Comparison of ENCODE assay signal across 1 cellular context in the genomic region with DNA sequence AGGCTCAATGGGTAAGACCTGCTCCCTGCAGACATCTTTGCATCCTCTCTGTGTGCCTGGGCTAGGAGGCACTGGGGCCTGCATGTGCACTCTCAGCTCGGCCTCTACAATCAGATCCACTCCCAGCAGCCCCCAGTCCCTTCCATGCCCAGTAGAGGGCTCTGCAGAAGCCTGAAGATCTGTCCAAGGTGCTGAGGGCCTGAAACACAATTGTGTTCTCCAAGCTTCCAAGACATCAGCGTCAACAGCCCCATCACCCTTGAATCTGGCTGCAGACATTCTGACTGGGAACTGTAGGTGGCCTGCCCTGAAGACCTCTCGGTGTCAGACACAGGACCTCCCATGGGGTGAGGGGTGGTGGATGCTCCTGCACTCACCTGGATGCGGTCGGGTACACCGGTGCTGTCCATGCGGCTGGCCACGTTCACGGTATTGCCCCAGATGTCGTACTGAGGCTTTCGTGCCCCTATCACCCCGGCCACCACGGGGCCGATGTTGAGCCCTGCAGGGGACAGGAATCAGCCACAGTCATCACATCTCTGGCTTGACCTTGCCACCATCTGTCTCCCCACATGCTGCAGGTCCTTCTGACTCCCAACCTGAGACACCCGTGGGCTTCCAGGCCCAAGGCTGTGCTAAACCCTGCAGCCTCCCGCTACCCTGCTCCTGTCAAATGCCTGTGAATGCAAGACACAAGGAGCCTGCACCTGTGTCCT.
TF ChIP-seq lines count a peak whose summit lies in the region.

No MANE protein-coding gene starts in this region.

TF ChIP-seq in HepG2, 621 proteins besides CTCF, POLR2A, EP300 and RAD21 (continued from another document and continues in another):
- TF ChIP-seq, protein P1, sequence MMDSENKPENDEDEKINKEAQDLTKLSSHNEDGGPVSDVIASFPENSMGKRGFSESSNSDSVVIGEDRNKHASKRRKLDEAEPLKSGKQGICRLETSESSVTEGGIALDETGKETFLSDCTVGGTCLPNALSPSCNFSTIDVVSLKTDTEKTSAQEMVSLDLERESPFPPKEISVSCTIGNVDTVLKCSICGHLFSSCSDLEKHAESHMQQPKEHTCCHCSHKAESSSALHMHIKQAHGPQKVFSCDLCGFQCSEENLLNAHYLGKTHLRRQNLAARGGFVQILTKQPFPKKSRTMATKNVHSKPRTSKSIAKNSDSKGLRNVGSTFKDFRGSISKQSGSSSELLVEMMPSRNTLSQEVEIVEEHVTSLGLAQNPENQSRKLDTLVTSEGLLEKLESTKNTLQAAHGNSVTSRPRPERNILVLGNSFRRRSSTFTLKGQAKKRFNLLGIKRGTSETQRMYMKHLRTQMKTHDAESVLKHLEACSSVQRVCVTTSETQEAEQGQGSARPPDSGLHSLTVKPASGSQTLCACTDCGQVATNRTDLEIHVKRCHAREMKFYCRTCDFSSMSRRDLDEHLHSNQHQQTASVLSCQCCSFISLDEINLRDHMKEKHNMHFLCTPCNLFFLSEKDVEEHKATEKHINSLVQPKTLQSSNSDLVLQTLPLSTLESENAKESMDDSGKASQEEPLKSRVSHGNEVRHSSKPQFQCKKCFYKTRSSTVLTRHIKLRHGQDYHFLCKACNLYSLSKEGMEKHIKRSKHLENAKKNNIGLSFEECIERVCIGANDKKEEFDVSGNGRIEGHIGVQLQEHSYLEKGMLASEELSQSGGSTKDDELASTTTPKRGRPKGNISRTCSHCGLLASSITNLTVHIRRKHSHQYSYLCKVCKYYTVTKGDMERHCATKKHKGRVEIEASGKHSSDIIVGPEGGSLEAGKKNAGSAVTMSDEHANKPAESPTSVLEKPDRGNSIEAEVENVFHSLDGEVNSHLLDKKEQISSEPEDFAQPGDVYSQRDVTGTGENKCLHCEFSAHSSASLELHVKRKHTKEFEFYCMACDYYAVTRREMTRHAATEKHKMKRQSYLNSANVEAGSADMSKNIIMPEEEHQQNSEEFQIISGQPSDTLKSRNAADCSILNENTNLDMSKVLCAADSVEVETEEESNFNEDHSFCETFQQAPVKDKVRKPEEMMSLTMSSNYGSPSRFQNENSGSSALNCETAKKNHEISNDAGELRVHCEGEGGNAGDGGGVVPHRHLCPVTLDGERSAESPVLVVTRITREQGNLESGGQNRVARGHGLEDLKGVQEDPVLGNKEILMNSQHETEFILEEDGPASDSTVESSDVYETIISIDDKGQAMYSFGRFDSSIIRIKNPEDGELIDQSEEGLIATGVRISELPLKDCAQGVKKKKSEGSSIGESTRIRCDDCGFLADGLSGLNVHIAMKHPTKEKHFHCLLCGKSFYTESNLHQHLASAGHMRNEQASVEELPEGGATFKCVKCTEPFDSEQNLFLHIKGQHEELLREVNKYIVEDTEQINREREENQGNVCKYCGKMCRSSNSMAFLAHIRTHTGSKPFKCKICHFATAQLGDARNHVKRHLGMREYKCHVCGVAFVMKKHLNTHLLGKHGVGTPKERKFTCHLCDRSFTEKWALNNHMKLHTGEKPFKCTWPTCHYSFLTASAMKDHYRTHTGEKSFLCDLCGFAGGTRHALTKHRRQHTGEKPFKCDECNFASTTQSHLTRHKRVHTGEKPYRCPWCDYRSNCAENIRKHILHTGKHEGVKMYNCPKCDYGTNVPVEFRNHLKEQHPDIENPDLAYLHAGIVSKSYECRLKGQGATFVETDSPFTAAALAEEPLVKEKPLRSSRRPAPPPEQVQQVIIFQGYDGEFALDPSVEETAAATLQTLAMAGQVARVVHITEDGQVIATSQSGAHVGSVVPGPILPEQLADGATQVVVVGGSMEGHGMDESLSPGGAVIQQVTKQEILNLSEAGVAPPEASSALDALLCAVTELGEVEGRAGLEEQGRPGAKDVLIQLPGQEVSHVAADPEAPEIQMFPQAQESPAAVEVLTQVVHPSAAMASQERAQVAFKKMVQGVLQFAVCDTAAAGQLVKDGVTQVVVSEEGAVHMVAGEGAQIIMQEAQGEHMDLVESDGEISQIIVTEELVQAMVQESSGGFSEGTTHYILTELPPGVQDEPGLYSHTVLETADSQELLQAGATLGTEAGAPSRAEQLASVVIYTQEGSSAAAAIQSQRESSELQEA (CRISPR knock-in tag; IDR thresholded peaks at IDR 0.05; ENCODE audit: not compliant biosample characterization) = no peak
- no peak for TF ChIP-seq KAT7 (CRISPR knock-in tag; IDR thresholded peaks at IDR 0.05; ENCODE audit: borderline replicate concordance)
- peak; percentile 35; the same call in 1 of the 2 replicates for TF ChIP-seq ETV5 (CRISPR knock-in tag; IDR thresholded peaks at IDR 0.05; ENCODE audit: borderline replicate concordance)
- no peak for TF ChIP-seq SRSF4 (IDR thresholded peaks at IDR 0.05; ENCODE audit: low read depth, low read length, poor library complexity, severe bottlenecking)
- no peak for TF ChIP-seq CHD4 (IDR thresholded peaks at IDR 0.05; ENCODE audit: borderline replicate concordance, low read length)
- TF ChIP-seq RFXANK (CRISPR knock-in tag; IDR thresholded peaks at IDR 0.05) = peak; percentile 83; the same call in 1 of the 2 replicates
- no peak for TF ChIP-seq PHB2 (IDR thresholded peaks at IDR 0.05; ENCODE audit: partially characterized antibody)
- TF ChIP-seq, protein P2, sequence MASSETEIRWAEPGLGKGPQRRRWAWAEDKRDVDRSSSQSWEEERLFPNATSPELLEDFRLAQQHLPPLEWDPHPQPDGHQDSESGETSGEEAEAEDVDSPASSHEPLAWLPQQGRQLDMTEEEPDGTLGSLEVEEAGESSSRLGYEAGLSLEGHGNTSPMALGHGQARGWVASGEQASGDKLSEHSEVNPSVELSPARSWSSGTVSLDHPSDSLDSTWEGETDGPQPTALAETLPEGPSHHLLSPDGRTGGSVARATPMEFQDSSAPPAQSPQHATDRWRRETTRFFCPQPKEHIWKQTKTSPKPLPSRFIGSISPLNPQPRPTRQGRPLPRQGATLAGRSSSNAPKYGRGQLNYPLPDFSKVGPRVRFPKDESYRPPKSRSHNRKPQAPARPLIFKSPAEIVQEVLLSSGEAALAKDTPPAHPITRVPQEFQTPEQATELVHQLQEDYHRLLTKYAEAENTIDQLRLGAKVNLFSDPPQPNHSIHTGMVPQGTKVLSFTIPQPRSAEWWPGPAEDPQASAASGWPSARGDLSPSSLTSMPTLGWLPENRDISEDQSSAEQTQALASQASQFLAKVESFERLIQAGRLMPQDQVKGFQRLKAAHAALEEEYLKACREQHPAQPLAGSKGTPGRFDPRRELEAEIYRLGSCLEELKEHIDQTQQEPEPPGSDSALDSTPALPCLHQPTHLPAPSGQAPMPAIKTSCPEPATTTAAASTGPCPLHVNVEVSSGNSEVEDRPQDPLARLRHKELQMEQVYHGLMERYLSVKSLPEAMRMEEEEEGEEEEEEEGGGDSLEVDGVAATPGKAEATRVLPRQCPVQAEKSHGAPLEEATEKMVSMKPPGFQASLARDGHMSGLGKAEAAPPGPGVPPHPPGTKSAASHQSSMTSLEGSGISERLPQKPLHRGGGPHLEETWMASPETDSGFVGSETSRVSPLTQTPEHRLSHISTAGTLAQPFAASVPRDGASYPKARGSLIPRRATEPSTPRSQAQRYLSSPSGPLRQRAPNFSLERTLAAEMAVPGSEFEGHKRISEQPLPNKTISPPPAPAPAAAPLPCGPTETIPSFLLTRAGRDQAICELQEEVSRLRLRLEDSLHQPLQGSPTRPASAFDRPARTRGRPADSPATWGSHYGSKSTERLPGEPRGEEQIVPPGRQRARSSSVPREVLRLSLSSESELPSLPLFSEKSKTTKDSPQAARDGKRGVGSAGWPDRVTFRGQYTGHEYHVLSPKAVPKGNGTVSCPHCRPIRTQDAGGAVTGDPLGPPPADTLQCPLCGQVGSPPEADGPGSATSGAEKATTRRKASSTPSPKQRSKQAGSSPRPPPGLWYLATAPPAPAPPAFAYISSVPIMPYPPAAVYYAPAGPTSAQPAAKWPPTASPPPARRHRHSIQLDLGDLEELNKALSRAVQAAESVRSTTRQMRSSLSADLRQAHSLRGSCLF (CRISPR knock-in tag; IDR thresholded peaks at IDR 0.05; ENCODE audit: borderline replicate concordance) = peak; percentile 95
- no peak for TF ChIP-seq SETDB1 (CRISPR knock-in tag; IDR thresholded peaks at IDR 0.05; ENCODE audit: borderline replicate concordance)
- TF ChIP-seq, protein P3, sequence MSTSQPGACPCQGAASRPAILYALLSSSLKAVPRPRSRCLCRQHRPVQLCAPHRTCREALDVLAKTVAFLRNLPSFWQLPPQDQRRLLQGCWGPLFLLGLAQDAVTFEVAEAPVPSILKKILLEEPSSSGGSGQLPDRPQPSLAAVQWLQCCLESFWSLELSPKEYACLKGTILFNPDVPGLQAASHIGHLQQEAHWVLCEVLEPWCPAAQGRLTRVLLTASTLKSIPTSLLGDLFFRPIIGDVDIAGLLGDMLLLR (CRISPR knock-in tag; IDR thresholded peaks at IDR 0.05) = 0 out of 2 replicates have a peak, but pooled peaks have one; percentile 57
- 0 out of 2 replicates have a peak, but pooled peaks have one; percentile 60 for TF ChIP-seq ZFYVE20 (CRISPR knock-in tag; IDR thresholded peaks at IDR 0.05; ENCODE audit: borderline replicate concordance, low read depth)
- no peak for TF ChIP-seq ATRX (CRISPR knock-in tag; IDR thresholded peaks at IDR 0.05; ENCODE audit: borderline replicate concordance)
- 0 out of 2 replicates have a peak, but pooled peaks have one; percentile 34 for TF ChIP-seq ZNF652 (CRISPR knock-in tag; IDR thresholded peaks at IDR 0.05; ENCODE audit: borderline replicate concordance, low read depth)
- TF ChIP-seq TBX2 (CRISPR knock-in tag; IDR thresholded peaks at IDR 0.05; ENCODE audit: borderline replicate concordance) = 0 out of 2 replicates have a peak, but pooled peaks have one; percentile 21
- TF ChIP-seq, protein P4, sequence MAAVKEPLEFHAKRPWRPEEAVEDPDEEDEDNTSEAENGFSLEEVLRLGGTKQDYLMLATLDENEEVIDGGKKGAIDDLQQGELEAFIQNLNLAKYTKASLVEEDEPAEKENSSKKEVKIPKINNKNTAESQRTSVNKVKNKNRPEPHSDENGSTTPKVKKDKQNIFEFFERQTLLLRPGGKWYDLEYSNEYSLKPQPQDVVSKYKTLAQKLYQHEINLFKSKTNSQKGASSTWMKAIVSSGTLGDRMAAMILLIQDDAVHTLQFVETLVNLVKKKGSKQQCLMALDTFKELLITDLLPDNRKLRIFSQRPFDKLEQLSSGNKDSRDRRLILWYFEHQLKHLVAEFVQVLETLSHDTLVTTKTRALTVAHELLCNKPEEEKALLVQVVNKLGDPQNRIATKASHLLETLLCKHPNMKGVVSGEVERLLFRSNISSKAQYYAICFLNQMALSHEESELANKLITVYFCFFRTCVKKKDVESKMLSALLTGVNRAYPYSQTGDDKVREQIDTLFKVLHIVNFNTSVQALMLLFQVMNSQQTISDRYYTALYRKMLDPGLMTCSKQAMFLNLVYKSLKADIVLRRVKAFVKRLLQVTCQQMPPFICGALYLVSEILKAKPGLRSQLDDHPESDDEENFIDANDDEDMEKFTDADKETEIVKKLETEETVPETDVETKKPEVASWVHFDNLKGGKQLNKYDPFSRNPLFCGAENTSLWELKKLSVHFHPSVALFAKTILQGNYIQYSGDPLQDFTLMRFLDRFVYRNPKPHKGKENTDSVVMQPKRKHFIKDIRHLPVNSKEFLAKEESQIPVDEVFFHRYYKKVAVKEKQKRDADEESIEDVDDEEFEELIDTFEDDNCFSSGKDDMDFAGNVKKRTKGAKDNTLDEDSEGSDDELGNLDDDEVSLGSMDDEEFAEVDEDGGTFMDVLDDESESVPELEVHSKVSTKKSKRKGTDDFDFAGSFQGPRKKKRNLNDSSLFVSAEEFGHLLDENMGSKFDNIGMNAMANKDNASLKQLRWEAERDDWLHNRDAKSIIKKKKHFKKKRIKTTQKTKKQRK (IDR thresholded peaks at IDR 0.05; ENCODE audit: low read length) = no peak
- TF ChIP-seq, protein P5, sequence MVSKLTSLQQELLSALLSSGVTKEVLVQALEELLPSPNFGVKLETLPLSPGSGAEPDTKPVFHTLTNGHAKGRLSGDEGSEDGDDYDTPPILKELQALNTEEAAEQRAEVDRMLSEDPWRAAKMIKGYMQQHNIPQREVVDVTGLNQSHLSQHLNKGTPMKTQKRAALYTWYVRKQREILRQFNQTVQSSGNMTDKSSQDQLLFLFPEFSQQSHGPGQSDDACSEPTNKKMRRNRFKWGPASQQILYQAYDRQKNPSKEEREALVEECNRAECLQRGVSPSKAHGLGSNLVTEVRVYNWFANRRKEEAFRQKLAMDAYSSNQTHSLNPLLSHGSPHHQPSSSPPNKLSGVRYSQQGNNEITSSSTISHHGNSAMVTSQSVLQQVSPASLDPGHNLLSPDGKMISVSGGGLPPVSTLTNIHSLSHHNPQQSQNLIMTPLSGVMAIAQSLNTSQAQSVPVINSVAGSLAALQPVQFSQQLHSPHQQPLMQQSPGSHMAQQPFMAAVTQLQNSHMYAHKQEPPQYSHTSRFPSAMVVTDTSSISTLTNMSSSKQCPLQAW (CRISPR knock-in tag; IDR thresholded peaks at IDR 0.05) = no peak
- TF ChIP-seq, protein P6, sequence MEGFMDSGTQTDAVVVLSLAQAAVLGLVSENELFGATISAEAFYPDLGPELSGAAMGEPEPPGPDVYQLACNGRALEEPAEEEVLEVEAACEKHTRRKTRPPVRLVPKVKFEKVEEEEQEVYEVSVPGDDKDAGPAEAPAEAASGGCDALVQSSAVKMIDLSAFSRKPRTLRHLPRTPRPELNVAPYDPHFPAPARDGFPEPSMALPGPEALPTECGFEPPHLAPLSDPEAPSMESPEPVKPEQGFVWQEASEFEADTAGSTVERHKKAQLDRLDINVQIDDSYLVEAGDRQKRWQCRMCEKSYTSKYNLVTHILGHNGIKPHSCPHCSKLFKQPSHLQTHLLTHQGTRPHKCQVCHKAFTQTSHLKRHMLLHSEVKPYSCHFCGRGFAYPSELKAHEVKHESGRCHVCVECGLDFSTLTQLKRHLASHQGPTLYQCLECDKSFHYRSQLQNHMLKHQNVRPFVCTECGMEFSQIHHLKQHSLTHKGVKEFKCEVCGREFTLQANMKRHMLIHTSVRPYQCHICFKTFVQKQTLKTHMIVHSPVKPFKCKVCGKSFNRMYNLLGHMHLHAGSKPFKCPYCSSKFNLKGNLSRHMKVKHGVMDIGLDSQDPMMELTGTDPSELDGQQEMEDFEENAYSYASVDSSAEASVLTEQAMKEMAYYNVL (CRISPR knock-in tag; IDR thresholded peaks at IDR 0.05; ENCODE audit: borderline replicate concordance) = no peak
- TF ChIP-seq ZNF501 (CRISPR knock-in tag; IDR thresholded peaks at IDR 0.05) = no peak
- no peak for TF ChIP-seq TAF15 (IDR thresholded peaks at IDR 0.05; ENCODE audit: low read depth, low read length, poor library complexity, severe bottlenecking)
- TF ChIP-seq SMARCE1 (IDR thresholded peaks at IDR 0.05; ENCODE audit: borderline replicate concordance) = no peak
- TF ChIP-seq ADNP (CRISPR knock-in tag; IDR thresholded peaks at IDR 0.05) = no peak
- no peak for TF ChIP-seq PCBP2 (optimal IDR thresholded peaks at IDR 0.05; ENCODE audit: low read depth, low read length, poor library complexity, severe bottlenecking)
- no peak for TF ChIP-seq ZNF570 (CRISPR knock-in tag; IDR thresholded peaks at IDR 0.05; ENCODE audit: borderline replicate concordance)
- TF ChIP-seq ZNF468 (CRISPR knock-in tag; IDR thresholded peaks at IDR 0.05) = no peak
- no peak for TF ChIP-seq AGO1 (IDR thresholded peaks at IDR 0.05; ENCODE audit: low read depth, low read length, poor library complexity, severe bottlenecking)
- TF ChIP-seq ZNF816 (CRISPR knock-in tag; IDR thresholded peaks at IDR 0.05; ENCODE audit: borderline replicate concordance) = no peak; the same call in 1 of the 2 replicates
- TF ChIP-seq, protein P7, sequence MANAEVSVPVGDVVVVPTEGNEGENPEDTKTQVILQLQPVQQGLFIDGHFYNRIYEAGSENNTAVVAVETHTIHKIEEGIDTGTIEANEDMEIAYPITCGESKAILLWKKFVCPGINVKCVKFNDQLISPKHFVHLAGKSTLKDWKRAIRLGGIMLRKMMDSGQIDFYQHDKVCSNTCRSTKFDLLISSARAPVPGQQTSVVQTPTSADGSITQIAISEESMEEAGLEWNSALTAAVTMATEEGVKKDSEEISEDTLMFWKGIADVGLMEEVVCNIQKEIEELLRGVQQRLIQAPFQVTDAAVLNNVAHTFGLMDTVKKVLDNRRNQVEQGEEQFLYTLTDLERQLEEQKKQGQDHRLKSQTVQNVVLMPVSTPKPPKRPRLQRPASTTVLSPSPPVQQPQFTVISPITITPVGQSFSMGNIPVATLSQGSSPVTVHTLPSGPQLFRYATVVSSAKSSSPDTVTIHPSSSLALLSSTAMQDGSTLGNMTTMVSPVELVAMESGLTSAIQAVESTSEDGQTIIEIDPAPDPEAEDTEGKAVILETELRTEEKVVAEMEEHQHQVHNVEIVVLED (CRISPR knock-in tag; IDR thresholded peaks at IDR 0.05; ENCODE audit: borderline replicate concordance) = no peak
